Comparison of ENCODE assay signal across 8 cellular contexts in genomic region chr21:29078884-29079765, GRCh38. TPM values are rescaled to one million over a fixed set of nuclear protein-coding genes. Genes with fewer than 3 reads are reported as not detected.
A peak's percentile ranks its signal among the peaks of the same experiment; 100 is the strongest.
DNase-seq lines count a peak whose midpoint lies in the region; ATAC-seq, FAIRE-seq and TF ChIP-seq lines count a peak whose summit lies in the region.

No MANE protein-coding gene starts in this region.

- H3K36me3 ChIP-seq in astrocyte (ENCODE audit: insufficient read depth, low read length), result no peaks in the 10 kb centered on the region

- ATAC-seq in GM18505 (IDR thresholded peaks at IDR 0.05; ENCODE audit: unreplicated experiment) (peak; percentile 44), HG02623 (IDR thresholded peaks at IDR 0.05; ENCODE audit: unreplicated experiment) (peak; percentile 43), HG03571 (IDR thresholded peaks at IDR 0.05; ENCODE audit: unreplicated experiment) (no peak)

- no peaks in the 10 kb centered on the region for H4K20me1 ChIP-seq in astrocyte (ENCODE audit: insufficient read depth, low read length)

- H3K27me3 ChIP-seq in astrocyte (ENCODE audit: insufficient read depth, low read length), result no peaks in the 10 kb centered on the region

- H3K4me1 Mint-ChIP-seq in astrocyte (ENCODE audit: low read depth, unreplicated experiment) (peaks cover 7% of the 10 kb centered on the region), osteocyte (ENCODE audit: unreplicated experiment) (peaks cover 5% of the 10 kb centered on the region)

- DNase-seq in NCI-H2196 (lab: John Stamatoyannopoulos, UW; ENCODE audit: unreplicated experiment) (peak; percentile 46), astrocyte (ENCODE audit: low read depth) (peak; percentile 14), osteocyte (ENCODE audit: extremely low spot score, unreplicated experiment) (no peak), cerebellum (ENCODE audit: low spot score) (no peak)
- DNase-seq in stimulated activated CD8-positive, alpha-beta memory T cell treated with anti-CD3 and anti-CD28 coated beads, Interleukin-4, amount 100 ng/mL, for 24 hours (ENCODE audit: low read depth), result peak; percentile 15

- TF ChIP-seq POLR2A in GM18505 (IDR thresholded peaks at IDR 0.05; ENCODE audit: borderline replicate concordance, extremely low read depth, insufficient read depth, insufficient read length), result peak; percentile 16

- no peaks in the 10 kb centered on the region for H3K9me3 ChIP-seq in astrocyte (ENCODE audit: insufficient read depth, low read depth, low read length)

- no peaks in the 10 kb centered on the region for H3K36me3 Mint-ChIP-seq in astrocyte (ENCODE audit: low read depth, unreplicated experiment)
- H3K36me3 Mint-ChIP-seq in osteocyte (ENCODE audit: unreplicated experiment), result no peaks in the 10 kb centered on the region

- H3K27me3 Mint-ChIP-seq in astrocyte (ENCODE audit: low read depth, unreplicated experiment), result no peaks in the 10 kb centered on the region
- H3K27me3 Mint-ChIP-seq in osteocyte (ENCODE audit: unreplicated experiment), result peaks cover 3% of the 10 kb centered on the region

- no peak for FAIRE-seq in astrocyte (lab: Jason Lieb, UNC)

- TF ChIP-seq CTCF in astrocyte (IDR thresholded peaks at IDR 0.05; ENCODE audit: insufficient read depth, low read depth, low read length) (no peak), osteocyte (IDR thresholded peaks at IDR 0.05) (no peak)

- H3K4me3 ChIP-seq in astrocyte (ENCODE audit: insufficient read depth, low read depth, low read length), result no peak overlapping the region

- H3K9me3 Mint-ChIP-seq in astrocyte (ENCODE audit: unreplicated experiment), result no peaks in the 10 kb centered on the region
- H3K9me3 Mint-ChIP-seq in osteocyte (ENCODE audit: unreplicated experiment), result no peaks in the 10 kb centered on the region

- H3K27ac ChIP-seq in astrocyte (ENCODE audit: low read depth, low read length), result no peak overlapping the region

- H3K4me1 ChIP-seq in astrocyte (ENCODE audit: insufficient read depth, low read length), result peaks cover 19% of the 10 kb centered on the region

- H3K4me3 Mint-ChIP-seq in astrocyte (ENCODE audit: unreplicated experiment), result no peak overlapping the region
- H3K4me3 Mint-ChIP-seq in osteocyte (ENCODE audit: unreplicated experiment), result no peak overlapping the region

- no peak overlapping the region for H3K4me2 ChIP-seq in astrocyte (ENCODE audit: low read length)

- H3K79me2 ChIP-seq in astrocyte (ENCODE audit: insufficient read depth, low read length), result no peaks in the 10 kb centered on the region

- H3K9ac ChIP-seq in astrocyte (ENCODE audit: low read length), result no peak overlapping the region

- H3K27ac Mint-ChIP-seq in astrocyte (ENCODE audit: unreplicated experiment), result no peak overlapping the region
- H3K27ac Mint-ChIP-seq in osteocyte (ENCODE audit: unreplicated experiment), result no peak overlapping the region

- H2AFZ ChIP-seq in astrocyte (ENCODE audit: low read depth, low read length), result no peak overlapping the region

RNA-seq across cellular contexts. Expression of gene CCT8, which starts 5.7 kb away (rescaled TPM):
- total RNA-seq in astrocyte, result 187 and 198 TPM in 2 replicates
- total RNA-seq in osteocyte, result 130 and 132 TPM in 2 replicates
- total RNA-seq in cerebellum, result 103 TPM

RNA-seq across cellular contexts. Expression of gene MAP3K7CL, which starts 51.3 kb away (rescaled TPM):
- total RNA-seq in astrocyte (67.3 and 75.2 TPM in 2 replicates), osteocyte (1.8 and 2.4 TPM in 2 replicates), cerebellum (2.5 TPM)

RNA-seq across cellular contexts. Expression of gene USP16, which starts 54.7 kb away (rescaled TPM):
- total RNA-seq in astrocyte (25.5 and 30.3 TPM in 2 replicates), osteocyte (27.7 and 28.5 TPM in 2 replicates), cerebellum (27.5 TPM)

RNA-seq across cellular contexts. Expression of gene RWDD2B, which starts 60.0 kb away (rescaled TPM):
- total RNA-seq in astrocyte (11.8 and 12.7 TPM in 2 replicates), osteocyte (10.9 and 11.2 TPM in 2 replicates), cerebellum (8.0 TPM)

Comparison
In these comparisons a context has a peak if more than half of its experiments do, and no peak if none do; other contexts are left out.
1. DNase-seq: peak in NCI-H2196 (single experiment), astrocyte (single experiment) and stimulated activated CD8-positive, alpha-beta memory T cell treated with anti-CD3 and anti-CD28 coated beads, Interleukin-4, amount 100 ng/mL, for 24 hours (single experiment); none in osteocyte (single experiment) and cerebellum (single experiment).
2. RNA of gene MAP3K7CL, which starts 51.3 kb away (total RNA-seq): 67.3 to 75.2 TPM in astrocyte; 2.5 TPM in cerebellum (single experiment) and 1.8 to 2.4 TPM in osteocyte; every median in the first group is over 10 times any median in the second.